In the genomic region with DNA sequence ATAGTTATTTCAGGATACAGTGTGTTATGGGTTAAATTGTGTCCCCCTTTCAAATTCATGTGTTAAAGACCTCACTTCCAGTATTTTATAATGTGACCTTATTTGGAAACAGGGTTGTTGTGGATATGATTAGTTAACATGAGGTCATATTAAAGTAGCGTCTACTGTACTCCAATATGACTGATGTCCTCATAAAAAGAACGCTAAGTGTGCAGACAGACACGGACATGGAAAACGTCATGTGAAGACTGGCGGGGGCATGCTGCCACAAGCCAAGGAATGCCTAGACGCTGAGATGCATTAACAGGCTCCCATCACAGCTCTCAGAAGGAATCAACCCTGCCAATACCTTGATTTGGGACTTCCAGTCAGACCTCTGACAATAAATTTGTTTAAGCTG, we compare ENCODE assay signal across 9 cellular contexts. TPM values are rescaled to one million over a fixed set of nuclear protein-coding genes. Genes with fewer than 3 reads are reported as not detected.
A peak's percentile ranks its signal among the peaks of the same experiment; 100 is the strongest.
DNase-seq lines count a peak whose midpoint lies in the region; ATAC-seq lines count a peak whose summit lies in the region.
"Had no signal": no experiment of that assay in that cellular context is flagged by ENCODE, and none has a peak within 500 bp of the region (broad histone marks: within the 10 kb centered on the region; RNA-seq: fewer than 3 reads in every experiment).

No MANE protein-coding gene starts in this region.

- H3K9me3 ChIP-seq in HAP-1 = no peaks in the 10 kb centered on the region

- no peaks in the 10 kb centered on the region for H3K27me3 ChIP-seq in ACC112 (ENCODE audit: insufficient read depth, low read length)
- H3K27me3 ChIP-seq in HAP-1 (ENCODE audit: low read depth) = no peaks in the 10 kb centered on the region

- no peaks in the 10 kb centered on the region for H3K27me3 Mint-ChIP-seq in activated naive CD8-positive, alpha-beta T cell treated with anti-CD3 and anti-CD28 coated beads for 36 hours
- H3K27me3 Mint-ChIP-seq in memory B cell = no peaks in the 10 kb centered on the region

- peak overlapping the region; percentile 72 for H3K27ac Mint-ChIP-seq in activated naive CD8-positive, alpha-beta T cell treated with anti-CD3 and anti-CD28 coated beads for 36 hours
- no peak overlapping the region for H3K27ac Mint-ChIP-seq in memory B cell

- peaks cover 65% of the 10 kb centered on the region for H3K4me1 Mint-ChIP-seq in activated naive CD8-positive, alpha-beta T cell treated with anti-CD3 and anti-CD28 coated beads for 36 hours
- peaks cover 38% of the 10 kb centered on the region for H3K4me1 Mint-ChIP-seq in memory B cell

- H3K4me3 Mint-ChIP-seq in activated naive CD8-positive, alpha-beta T cell treated with anti-CD3 and anti-CD28 coated beads for 36 hours = peak overlapping the region; percentile 95
- H3K4me3 Mint-ChIP-seq in memory B cell = peak overlapping the region; percentile 50

- no peaks in the 10 kb centered on the region for H3K9me3 Mint-ChIP-seq in activated naive CD8-positive, alpha-beta T cell treated with anti-CD3 and anti-CD28 coated beads for 36 hours
- H3K9me3 Mint-ChIP-seq in memory B cell = no peaks in the 10 kb centered on the region

- H3K4me3 ChIP-seq in ACC112 (ENCODE audit: low read depth, low read length) (peak overlapping the region; percentile 87), HAP-1 (peak overlapping the region; percentile 96)

- no peak for ATAC-seq in memory B cell (ENCODE audit: low read depth)
- no peak for ATAC-seq in HG02571 (IDR thresholded peaks at IDR 0.05; ENCODE audit: unreplicated experiment)

- no peak overlapping the region for H2AFZ ChIP-seq in ACC112 (ENCODE audit: low read length, unreplicated experiment)

- no peak overlapping the region for H3K27ac ChIP-seq in ACC112 (ENCODE audit: low read depth, low read length)

- peaks cover 40% of the 10 kb centered on the region for H3K36me3 Mint-ChIP-seq in activated naive CD8-positive, alpha-beta T cell treated with anti-CD3 and anti-CD28 coated beads for 36 hours
- H3K36me3 Mint-ChIP-seq in memory B cell = peaks cover 10% of the 10 kb centered on the region

- peaks cover 86% of the 10 kb centered on the region for H3K79me2 ChIP-seq in ACC112 (ENCODE audit: control insufficient read depth, insufficient read depth, low read length, unreplicated experiment)

- no peak for DNase-seq in HAP-1 (ENCODE audit: low spot score in 2 of 2)
- DNase-seq in activated naive CD8-positive, alpha-beta T cell treated with anti-CD3 and anti-CD28 coated beads for 36 hours = no peak
- DNase-seq in memory B cell (ENCODE audit: low spot score in 2 of 2) = no peak
- DNase-seq in OCI-M2 (lab: John Stamatoyannopoulos, UW; ENCODE audit: unreplicated experiment) = no peak
- no peak for DNase-seq in mucosa of gallbladder (ENCODE audit: low spot score)
- no peak for DNase-seq in NCI-H510A (lab: John Stamatoyannopoulos, UW)
- DNase-seq: stimulated activated CD4-positive, alpha-beta T cell treated with anti-CD3 and anti-CD28 coated beads, Interleukin-4, amount 100 ng/mL, for 4 hours had no signal

- H3K36me3 ChIP-seq in ACC112 (ENCODE audit: insufficient read depth, low read length) = peaks cover 15% of the 10 kb centered on the region
- peaks cover 21% of the 10 kb centered on the region for H3K36me3 ChIP-seq in HAP-1 (replicated peaks)

- H3K4me1 ChIP-seq in ACC112 (ENCODE audit: control insufficient read depth, insufficient read depth, low read length, unreplicated experiment) (peaks cover 42% of the 10 kb centered on the region), HAP-1 (peaks cover 30% of the 10 kb centered on the region)

- in situ Hi-C loops in HAP-1 (cut with MboI; ENCODE audit: low sequenced_read_pairs) = no loop called here

RNA-seq across cellular contexts. Expression of a gene that starts 1.5 kb away (rescaled TPM):
- 10 to 100 TPM; 14.0 to 14.2 TPM for total RNA-seq in activated naive CD8-positive, alpha-beta T cell treated with anti-CD3 and anti-CD28 coated beads for 36 hours
- total RNA-seq in mucosa of gallbladder = 15.5 TPM

RNA-seq across cellular contexts. Expression of a gene that starts 5.8 kb away (rescaled TPM):
- total RNA-seq in activated naive CD8-positive, alpha-beta T cell treated with anti-CD3 and anti-CD28 coated beads for 36 hours = 10 to 100 TPM; 68.1 to 68.7 TPM
- 111 TPM for total RNA-seq in mucosa of gallbladder

RNA-seq across cellular contexts. Expression of a gene that starts 29.0 kb away (rescaled TPM):
- not detected for total RNA-seq in activated naive CD8-positive, alpha-beta T cell treated with anti-CD3 and anti-CD28 coated beads for 36 hours
- total RNA-seq in mucosa of gallbladder = not detected
